ENCODE assay signal across 7 cellular contexts in genomic region chr5:17216176-17216973, GRCh38. TPM values are rescaled to one million over a fixed set of nuclear protein-coding genes. Genes with fewer than 3 reads are reported as not detected.
DNase-seq lines count a peak whose midpoint lies in the region; ATAC-seq, FAIRE-seq and TF ChIP-seq lines count a peak whose summit lies in the region.

No MANE protein-coding gene starts in this region.

- H3F3A ChIP-seq in MM.1S (ENCODE audit: insufficient read depth, low read length) = peaks cover 17% of the 10 kb centered on the region

- H2AFZ ChIP-seq in MM.1S (ENCODE audit: low read length) = peak overlapping the region; percentile 93

- ATAC-seq in HG02571 (IDR thresholded peaks at IDR 0.05; ENCODE audit: unreplicated experiment) (peak; percentile 37), RWPE2 (ENCODE audit: low read depth) (peak; percentile 68)

- H4K20me1 ChIP-seq in MM.1S (ENCODE audit: insufficient read depth, low read length) = no peaks in the 10 kb centered on the region

- peak overlapping the region; percentile 19; the same call in 1 of the 2 replicates for H3K9ac ChIP-seq in MM.1S (ENCODE audit: low read length)

- peak overlapping the region; percentile 89 for H3K4me2 ChIP-seq in MM.1S (ENCODE audit: low read depth, low read length)

- H3K36me3 ChIP-seq in MM.1S (replicated peaks; ENCODE audit: insufficient read depth, low read length) = no peaks in the 10 kb centered on the region
- H3K36me3 ChIP-seq in RWPE2 (ENCODE audit: low read depth) = peaks cover 22% of the 10 kb centered on the region
- H3K36me3 ChIP-seq in ascending aorta = no peaks in the 10 kb centered on the region
- H3K36me3 ChIP-seq in right atrium auricular region = no peaks in the 10 kb centered on the region

- no peak for TF ChIP-seq POLR2A in GM12892 (IDR thresholded peaks at IDR 0.05; ENCODE audit: low read depth, low read length)

- H3K4me1 ChIP-seq in MM.1S (ENCODE audit: low read length) (peaks cover 6% of the 10 kb centered on the region; the same call in 1 of the 2 replicates), RWPE2 (ENCODE audit: insufficient read depth, poor library complexity, severe bottlenecking) (peaks cover 22% of the 10 kb centered on the region), ascending aorta (peaks cover 0 to 2% of the 10 kb centered on the region in 2 donors), right atrium auricular region (peaks cover 0 to 26% of the 10 kb centered on the region in 2 donors)

- peak; percentile 91 for FAIRE-seq in GM12892 (lab: Jason Lieb, UNC)

- TF ChIP-seq CTCF in MM.1S (IDR thresholded peaks at IDR 0.05; ENCODE audit: low read length) (peak; percentile 76), RWPE2 (IDR thresholded peaks at IDR 0.05; ENCODE audit: poor library complexity, severe bottlenecking) (peak; percentile 95), ascending aorta (IDR thresholded peaks at IDR 0.05) (peak; percentile 61 to 79 (median 65)), right atrium auricular region (IDR thresholded peaks at IDR 0.05) (peak; percentile 48 to 83)

- peak overlapping the region; percentile 62 for H3K4me3 ChIP-seq in MM.1S (ENCODE audit: low read length)
- peak overlapping the region; percentile 25 for H3K4me3 ChIP-seq in RWPE2 (ENCODE audit: severe bottlenecking)
- H3K4me3 ChIP-seq in ascending aorta = peak overlapping the region; percentile 73 to 82
- H3K4me3 ChIP-seq in right atrium auricular region = peak overlapping the region in 1 of 2 donors; percentile 53

- peak overlapping the region; percentile 49; the same call in 1 of the 2 replicates for H3K27ac ChIP-seq in MM.1S (ENCODE audit: low read length)
- peak overlapping the region; percentile 70 for H3K27ac ChIP-seq in RWPE2 (ENCODE audit: poor library complexity, severe bottlenecking)
- peak overlapping the region; percentile 61 to 93 for H3K27ac ChIP-seq in ascending aorta
- H3K27ac ChIP-seq in right atrium auricular region = no peak overlapping the region

- peaks cover 33% of the 10 kb centered on the region for H3K79me2 ChIP-seq in MM.1S (ENCODE audit: low read length)

- H3K9me3 ChIP-seq in MM.1S (replicated peaks; ENCODE audit: insufficient read depth, low read length) (no peaks in the 10 kb centered on the region), RWPE2 (ENCODE audit: severe bottlenecking) (no peaks in the 10 kb centered on the region), ascending aorta (no peaks in the 10 kb centered on the region), right atrium auricular region (no peaks in the 10 kb centered on the region)

- H3K27me3 ChIP-seq in MM.1S (replicated peaks; ENCODE audit: insufficient read depth, low read length) (no peaks in the 10 kb centered on the region), RWPE2 (ENCODE audit: insufficient read depth, poor library complexity, severe bottlenecking) (no peaks in the 10 kb centered on the region), ascending aorta (no peaks in the 10 kb centered on the region), right atrium auricular region (no peaks in the 10 kb centered on the region)

- intact Hi-C loops in ascending aorta (cut with DNase I) = loop anchor here (2.0 to 10.0 kb wide), 3 partner anchors 268 to 1088 kb away; no protein-coding TSS in a partner anchor

- H3K9me2 ChIP-seq in MM.1S (replicated peaks; ENCODE audit: insufficient read depth, low read length) = no peaks in the 10 kb centered on the region

- DNase-seq in GM12892 (ENCODE audit: insufficient read length) (peak; percentile 38), MM.1S (peak; percentile 89), RWPE2 (ENCODE audit: low spot score) (peak; percentile 81), ascending aorta (ENCODE audit: low spot score in 2 of 2) (peak in 1 of 2 donors; percentile 84), right atrium auricular region (ENCODE audit: low spot score) (peak; percentile 74), pons (ENCODE audit: low spot score) (peak; percentile 83)

RNA-seq across cellular contexts. Expression of gene BASP1, which starts 1.1 kb away (rescaled TPM):
- polyA plus RNA-seq in GM12892 (2012; ENCODE audit: missing spikeins) = 106 TPM
- 69.1 TPM for total RNA-seq in ascending aorta
- total RNA-seq in right atrium auricular region = 10 to 100 TPM in 1 of 2 donors, 1 to 10 TPM in 1; 8.3 to 18.4 TPM

Comparison
In these comparisons a context has a peak if more than half of its experiments do, and no peak if none do; other contexts are left out.
1. H3K27ac ChIP-seq: peak in MM.1S (single experiment), RWPE2 (single experiment) and ascending aorta (2 of 2); none in right atrium auricular region (0 of 2).
2. Peak in every context shown above with its lines, with median percentiles within 50 percentile points of each other: CTCF ChIP-seq.